8 cellular contexts compared by ENCODE assay signal in genomic region chr11:76208829-76209670, GRCh38. TPM values are rescaled to one million over a fixed set of nuclear protein-coding genes. Genes with fewer than 3 reads are reported as not detected.
DNase-seq lines count a peak whose midpoint lies in the region; ATAC-seq and TF ChIP-seq lines count a peak whose summit lies in the region.

No MANE protein-coding gene starts in this region.

- peaks cover 48% of the 10 kb centered on the region for H3K27me3 Mint-ChIP-seq in activated T-cell treated with anti-CD3 and anti-CD28 coated beads, Interleukin-2, amount 50 U/mL, for 4 hours (ENCODE audit: low read depth)
- peaks cover 16 to 48% of the 10 kb centered on the region in 2 donors for H3K27me3 Mint-ChIP-seq in natural killer cell (ENCODE audit: low read depth in 2 of 2)
- H3K27me3 Mint-ChIP-seq in stimulated activated naive B cell treated with anti-CD40 and anti-IgM and Interleukin-4, amounts not matched to agents 10 μg/mL and 1 μg/mL and 100 μg/mL, for 72 hours = peaks cover 55 to 78% of the 10 kb centered on the region in 2 donors

- H3K9ac ChIP-seq in OCI-LY3 (ENCODE audit: low read length) = peak overlapping the region; percentile 38; the same call in 1 of the 2 replicates

- peaks cover 27% of the 10 kb centered on the region; the same call in 1 of the 2 replicates for H3K27me3 ChIP-seq in OCI-LY3 (ENCODE audit: low read depth, low read length)

- no peak overlapping the region for H3K27ac ChIP-seq in OCI-LY3 (ENCODE audit: low read length)

- peak overlapping the region; percentile 75 for H3K4me3 ChIP-seq in OCI-LY3 (ENCODE audit: low read length)
- peak overlapping the region; percentile 39 for H3K4me3 ChIP-seq in fibroblast of mammary gland (ENCODE audit: control insufficient read depth, low read depth, low read length)

- H3K9me3 ChIP-seq in OCI-LY3 (ENCODE audit: insufficient read depth, low read length) = no peaks in the 10 kb centered on the region

- peaks cover 11% of the 10 kb centered on the region for H3K4me1 ChIP-seq in OCI-LY3 (ENCODE audit: low read length)

- H3K79me2 ChIP-seq in OCI-LY3 (ENCODE audit: low read length) = no peaks in the 10 kb centered on the region

- ATAC-seq in HG02852 (IDR thresholded peaks at IDR 0.05; ENCODE audit: unreplicated experiment) (peak; percentile 38), natural killer cell (peak; percentile 62 to 74 (median 64))
- peak; percentile 56 to 64 for ATAC-seq in activated T-cell treated with anti-CD3 and anti-CD28 coated beads, Interleukin-2, amount 50 U/mL, for 4 hours
- ATAC-seq in stimulated activated naive B cell treated with anti-CD40 and anti-IgM and Interleukin-4, amounts not matched to agents 10 μg/mL and 1 μg/mL and 100 μg/mL, for 72 hours (replicated peaks) = peak; percentile 60 to 63

- H3K9me3 Mint-ChIP-seq in activated T-cell treated with anti-CD3 and anti-CD28 coated beads, Interleukin-2, amount 50 U/mL, for 4 hours = no peaks in the 10 kb centered on the region
- H3K9me3 Mint-ChIP-seq in natural killer cell = no peaks in the 10 kb centered on the region
- H3K9me3 Mint-ChIP-seq in stimulated activated naive B cell treated with anti-CD40 and anti-IgM and Interleukin-4, amounts not matched to agents 10 μg/mL and 1 μg/mL and 100 μg/mL, for 72 hours = no peaks in the 10 kb centered on the region

- H3K27ac Mint-ChIP-seq in natural killer cell = no peak overlapping the region
- H3K27ac Mint-ChIP-seq in stimulated activated naive B cell treated with anti-CD40 and anti-IgM and Interleukin-4, amounts not matched to agents 10 μg/mL and 1 μg/mL and 100 μg/mL, for 72 hours = peak overlapping the region; percentile 14

- H2AFZ ChIP-seq in OCI-LY3 (ENCODE audit: low read depth, low read length) = peak overlapping the region; percentile 35; the same call in 1 of the 2 replicates

- intact Hi-C loops in natural killer cell (cut with micrococcal nuclease) = loop anchor here (5.0 kb wide), 3 partner anchors 57 to 473 kb away; no protein-coding TSS in a partner anchor

- TF ChIP-seq CTCF in OCI-LY3 (IDR thresholded peaks at IDR 0.05; ENCODE audit: low read depth, low read length) (peak; percentile 86), fibroblast of mammary gland (conservative IDR thresholded peaks at IDR 0.05; ENCODE audit: control insufficient read depth, insufficient read depth, low read depth, low read length) (peak; percentile 50), natural killer cell (IDR thresholded peaks at IDR 0.05) (peak; percentile 89)

- DNase-seq in COLO668 (lab: John Stamatoyannopoulos, UW; ENCODE audit: unreplicated experiment) (peak; percentile 89), fibroblast of mammary gland (ENCODE audit: low read depth) (peak; percentile 28), natural killer cell (peak; percentile 74), GOT3 (lab: John Stamatoyannopoulos, UW) (no peak)
- DNase-seq in activated T-cell treated with anti-CD3 and anti-CD28 coated beads, Interleukin-2, amount 50 U/mL, for 4 hours = peak; percentile 75
- DNase-seq in stimulated activated naive B cell treated with anti-CD40 and anti-IgM and Interleukin-4, amounts not matched to agents 10 μg/mL and 1 μg/mL and 100 μg/mL, for 72 hours = peak; percentile 69

- no peaks in the 10 kb centered on the region for H4K20me1 ChIP-seq in OCI-LY3 (ENCODE audit: insufficient read depth, low read length)

- peaks cover 17% of the 10 kb centered on the region for H3K4me1 Mint-ChIP-seq in activated T-cell treated with anti-CD3 and anti-CD28 coated beads, Interleukin-2, amount 50 U/mL, for 4 hours (ENCODE audit: low read depth)
- peaks cover 8 to 40% of the 10 kb centered on the region in 2 donors for H3K4me1 Mint-ChIP-seq in natural killer cell
- peaks cover 16 to 46% of the 10 kb centered on the region in 2 donors for H3K4me1 Mint-ChIP-seq in stimulated activated naive B cell treated with anti-CD40 and anti-IgM and Interleukin-4, amounts not matched to agents 10 μg/mL and 1 μg/mL and 100 μg/mL, for 72 hours

- H3K4me3 Mint-ChIP-seq in activated T-cell treated with anti-CD3 and anti-CD28 coated beads, Interleukin-2, amount 50 U/mL, for 4 hours = peak overlapping the region; percentile 80
- peak overlapping the region; percentile 93 for H3K4me3 Mint-ChIP-seq in natural killer cell
- H3K4me3 Mint-ChIP-seq in stimulated activated naive B cell treated with anti-CD40 and anti-IgM and Interleukin-4, amounts not matched to agents 10 μg/mL and 1 μg/mL and 100 μg/mL, for 72 hours = peak overlapping the region; percentile 87 to 88

- H3K4me2 ChIP-seq in OCI-LY3 (ENCODE audit: low read length) = peak overlapping the region; percentile 89

- H3K36me3 Mint-ChIP-seq in activated T-cell treated with anti-CD3 and anti-CD28 coated beads, Interleukin-2, amount 50 U/mL, for 4 hours (ENCODE audit: insufficient read depth) = no peaks in the 10 kb centered on the region
- H3K36me3 Mint-ChIP-seq in natural killer cell = no peaks in the 10 kb centered on the region
- peaks cover 0 to 1% of the 10 kb centered on the region in 2 donors for H3K36me3 Mint-ChIP-seq in stimulated activated naive B cell treated with anti-CD40 and anti-IgM and Interleukin-4, amounts not matched to agents 10 μg/mL and 1 μg/mL and 100 μg/mL, for 72 hours

- H3K36me3 ChIP-seq in OCI-LY3 (replicated peaks; ENCODE audit: low read depth, low read length) = no peaks in the 10 kb centered on the region

RNA-seq across cellular contexts. Expression of gene WNT11, which starts 2.7 kb away (rescaled TPM):
- under 1 TPM in 1 of 3 donors, not detected in 2; 0.26 TPM for total RNA-seq in activated T-cell treated with anti-CD3 and anti-CD28 coated beads, Interleukin-2, amount 50 U/mL, for 4 hours
- total RNA-seq in natural killer cell = 1 to 10 TPM in 1 of 3 donors, under 1 TPM in 2; 0.47 to 1.3 (median 0.80) TPM
